ENCODE assay signal across 29 cellular contexts in the genomic region with DNA sequence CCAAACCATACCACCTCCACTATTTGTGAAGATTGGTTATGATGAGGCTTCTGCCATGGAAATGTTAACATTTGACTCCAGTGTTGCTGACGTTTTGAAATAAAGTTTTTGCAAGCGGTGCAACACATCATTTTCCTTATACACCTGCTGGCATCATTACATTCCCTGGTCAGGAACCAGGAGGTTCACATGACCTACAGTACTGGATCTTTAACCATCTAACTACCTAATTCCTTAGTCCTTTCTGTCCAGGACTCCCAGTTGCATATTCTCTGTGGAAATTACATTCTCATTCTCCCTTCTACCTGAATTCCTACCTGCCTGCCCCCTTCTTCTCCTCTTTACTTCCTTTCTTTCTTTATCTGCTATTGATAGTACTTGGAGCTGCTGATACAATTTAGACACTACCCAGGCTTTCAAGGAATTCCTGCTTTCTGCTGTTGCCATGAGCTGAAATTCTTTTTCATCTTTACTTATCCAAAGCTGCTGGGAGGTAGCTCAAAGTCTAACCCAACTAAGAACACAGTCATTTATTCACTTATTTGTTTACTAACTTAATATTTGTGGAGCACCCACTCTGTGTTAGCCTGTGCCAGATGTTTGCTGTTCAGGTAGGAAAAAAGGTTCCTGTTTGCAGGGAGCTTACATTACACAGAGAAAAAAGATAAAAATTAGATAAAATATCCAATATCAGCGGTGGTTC.
"Had no signal": no experiment of that assay in that cellular context is flagged by ENCODE, and none has a peak within 500 bp of the region (broad histone marks: within the 10 kb centered on the region; RNA-seq: fewer than 3 reads in every experiment).

No MANE protein-coding gene starts in this region.

- H3K27me3 Mint-ChIP-seq: activated naive CD4-positive, alpha-beta T cell treated with anti-CD3 and anti-CD28 coated beads, Interleukin-2, amount 10 ng/mL, durations not matched to agents 7 days and 5 days had no signal

- H3K9me3 Mint-ChIP-seq: activated naive CD4-positive, alpha-beta T cell treated with anti-CD3 and anti-CD28 coated beads, Interleukin-2, amount 10 ng/mL, durations not matched to agents 7 days and 5 days; activated T-cell treated with anti-CD3 and anti-CD28 coated beads, Interleukin-2, amount 50 U/mL, for 4 hours; activated T-helper 1 cell treated with anti-CD3 and anti-CD28 coated beads, Interleukin-12 subunit alpha, Interleukin-12 subunit beta, Interleukin-2, Interleukin-4 antibody, amounts not matched to agents 30 ng/mL and 10 ng/mL and 1 ng/mL, durations not matched to agents 14 hours and 24 hours and 36 hours; central memory CD8-positive, alpha-beta T cell; T-helper 2 cell treated with Interferon-gamma antibody and Interleukin-4, amounts not matched to agents 5 μg/mL and 100 μg/mL, for 36 hours had no signal

- H3K4me1 Mint-ChIP-seq: activated naive CD4-positive, alpha-beta T cell treated with anti-CD3 and anti-CD28 coated beads, Interleukin-2, amount 10 ng/mL, durations not matched to agents 7 days and 5 days; WTC11 had no signal

- H3K36me3 Mint-ChIP-seq: activated naive CD4-positive, alpha-beta T cell treated with anti-CD3 and anti-CD28 coated beads, Interleukin-2, amount 10 ng/mL, durations not matched to agents 7 days and 5 days; activated naive CD8-positive, alpha-beta T cell had no signal

- H3K27ac Mint-ChIP-seq: activated CD8-positive, alpha-beta T cell treated with anti-CD3 and anti-CD28 coated beads, Interleukin-2, amount 10 ng/mL, durations not matched to agents 7 days and 5 days; activated naive CD4-positive, alpha-beta T cell treated with anti-CD3 and anti-CD28 coated beads, Interleukin-2, amount 10 ng/mL, durations not matched to agents 7 days and 5 days; activated naive CD8-positive, alpha-beta T cell; T-helper 1 cell treated with Interleukin-12 subunit alpha and Interleukin-12 subunit beta and Interleukin-4 antibody, amounts not matched to agents 30 μg/mL and 1 μg/mL, for 36 hours; T-helper 2 cell treated with Interferon-gamma antibody and Interleukin-4, amounts not matched to agents 5 μg/mL and 100 μg/mL, for 36 hours; WTC11 had no signal

- H3K4me3 Mint-ChIP-seq: activated CD8-positive, alpha-beta T cell treated with anti-CD3 and anti-CD28 coated beads, Interleukin-2, amount 10 ng/mL, durations not matched to agents 7 days and 5 days; activated naive CD4-positive, alpha-beta T cell treated with anti-CD3 and anti-CD28 coated beads, Interleukin-2, amount 10 ng/mL, durations not matched to agents 7 days and 5 days; activated naive CD8-positive, alpha-beta T cell; activated T-cell treated with anti-CD3 and anti-CD28 coated beads, Interleukin-2, amount 50 U/mL, for 4 hours; activated T-helper 1 cell treated with anti-CD3 and anti-CD28 coated beads, Interleukin-12 subunit alpha, Interleukin-12 subunit beta, Interleukin-2, Interleukin-4 antibody, amounts not matched to agents 30 ng/mL and 10 ng/mL and 1 ng/mL, durations not matched to agents 14 hours and 24 hours and 36 hours; central memory CD8-positive, alpha-beta T cell; T-helper 1 cell treated with Interleukin-12 subunit alpha and Interleukin-12 subunit beta and Interleukin-4 antibody, amounts not matched to agents 30 μg/mL and 1 μg/mL, for 36 hours; T-helper 2 cell treated with Interferon-gamma antibody and Interleukin-4, amounts not matched to agents 5 μg/mL and 100 μg/mL, for 36 hours; WTC11 had no signal

- DNase-seq: activated CD4-positive, alpha-beta T cell treated with anti-CD3 and anti-CD28 coated beads for 4 hours; activated CD8-positive, alpha-beta T cell treated with anti-CD3 and anti-CD28 coated beads, Interleukin-2, amount 10 ng/mL, durations not matched to agents 7 days and 5 days; activated effector memory CD4-positive, alpha-beta T cell treated with Interleukin-2 at 50 U/mL for 16 hours; activated naive CD4-positive, alpha-beta T cell treated with anti-CD3 and anti-CD28 coated beads, Interleukin-2, amount 10 ng/mL, durations not matched to agents 7 days and 5 days; activated T-cell treated with anti-CD3 and anti-CD28 coated beads for 4 hours; activated T-cell treated with anti-CD3 and anti-CD28 coated beads, Interleukin-2, amount 50 U/mL, for 4 hours; amygdala; NCI-H1105; NCI-H1417 treated with DMSO at 0.1 percent for 48 hours; NCI-H187 treated with DMSO at 0.1 percent for 48 hours; NCI-H2081; NCI-H2171 treated with DMSO at 0.1 percent for 48 hours; NCI-H2227 treated with DMSO at 0.1 percent for 48 hours; NCI-H446; NCI-H524; NCI-H69; NCI-H82; PC-3; Peyer's patch; RPMI8226; SHP77 treated with DMSO at 0.1 percent for 48 hours; SK-N-SH had no signal

- ATAC-seq: activated CD4-positive, CD25-positive, alpha-beta regulatory T cell treated with anti-CD3 and anti-CD28 coated beads, Interleukin-2, amount 50 U/mL, for 24 hours; activated CD8-positive, alpha-beta T cell treated with anti-CD3 and anti-CD28 coated beads, Interleukin-2, amount 10 ng/mL, durations not matched to agents 7 days and 5 days; activated T-cell treated with anti-CD3 and anti-CD28 coated beads, Interleukin-2, amount 50 U/mL, for 4 hours; PC-3; WTC11 had no signal
